In the genomic region with DNA sequence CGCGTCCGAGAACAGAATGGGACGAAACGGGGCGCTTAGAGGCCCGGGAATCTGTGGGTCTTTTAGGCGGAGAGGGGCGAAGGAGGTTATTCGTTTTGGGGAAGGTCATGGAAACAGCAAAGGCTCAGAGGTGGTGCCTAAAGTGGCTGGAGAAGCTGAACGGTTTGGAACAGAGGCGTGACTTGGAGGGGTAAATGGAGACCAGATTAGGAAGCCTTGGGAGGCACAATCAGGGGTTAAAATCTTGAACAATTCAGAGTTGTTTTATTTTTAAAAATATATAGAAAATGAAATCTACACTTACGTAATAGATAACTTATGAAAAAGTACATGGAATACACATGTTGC, we compare ENCODE assay signal across 9 cellular contexts. TPM values are rescaled to one million over a fixed set of nuclear protein-coding genes. Genes with fewer than 3 reads are reported as not detected.
DNase-seq lines count a peak whose midpoint lies in the region; ATAC-seq and TF ChIP-seq lines count a peak whose summit lies in the region.
"Had no signal": no experiment of that assay in that cellular context is flagged by ENCODE, and none has a peak within 500 bp of the region (broad histone marks: within the 10 kb centered on the region; RNA-seq: fewer than 3 reads in every experiment).

No MANE protein-coding gene starts in this region.

- CTCF ChIA-PET in activated CD4-positive, alpha-beta memory T cell treated with anti-CD3 and anti-CD28 coated beads for 36 hours (lab: Charles Lee), result interaction anchor here (0.5 to 5.2 kb wide), 4 partner anchors 12 to 234 kb away, joined by 3 to 33 read pairs (median 6); no protein-coding TSS in a partner anchor

- peaks cover 10% of the 10 kb centered on the region for H3K4me1 ChIP-seq in CD4-positive, CD25-positive, alpha-beta regulatory T cell (ENCODE audit: control insufficient read depth, insufficient read depth, low read length, poor library complexity, severe bottlenecking)

- peaks cover 0 to 5% (median 0%) of the 10 kb centered on the region in 7 donors for H3K9me3 Mint-ChIP-seq in CD4-positive, CD25-positive, alpha-beta regulatory T cell
- peaks cover 4% of the 10 kb centered on the region for H3K9me3 Mint-ChIP-seq in activated CD4-positive, alpha-beta memory T cell treated with anti-CD3 and anti-CD28 coated beads for 36 hours
- H3K9me3 Mint-ChIP-seq in osteocyte (ENCODE audit: unreplicated experiment), result peaks cover 2% of the 10 kb centered on the region

- POLR2A ChIA-PET in activated CD4-positive, alpha-beta memory T cell treated with anti-CD3 and anti-CD28 coated beads for 36 hours (lab: Charles Lee), result interaction anchor here (1.7 kb wide), 1 partner anchor 47 kb away, joined by 7 read pairs; no protein-coding TSS in a partner anchor

- peaks cover 21% of the 10 kb centered on the region for H3K27me3 ChIP-seq in CD4-positive, CD25-positive, alpha-beta regulatory T cell (ENCODE audit: control insufficient read depth, insufficient read depth, low read length)

- ATAC-seq in CD4-positive, CD25-positive, alpha-beta regulatory T cell (ENCODE audit: low read depth in 2 of 2), result no peak

- peaks cover 80% of the 10 kb centered on the region for H3K27me3 Mint-ChIP-seq in CD4-positive, CD25-positive, alpha-beta regulatory T cell
- H3K27me3 Mint-ChIP-seq in activated CD4-positive, alpha-beta memory T cell treated with anti-CD3 and anti-CD28 coated beads for 36 hours, result peaks cover 16% of the 10 kb centered on the region
- peaks cover 80% of the 10 kb centered on the region for H3K27me3 Mint-ChIP-seq in osteocyte (ENCODE audit: unreplicated experiment)

- H3K27ac Mint-ChIP-seq in CD4-positive, CD25-positive, alpha-beta regulatory T cell, result peak overlapping the region in 2 of 3 donors; percentile 47 to 50
- H3K27ac Mint-ChIP-seq in activated CD4-positive, alpha-beta memory T cell treated with anti-CD3 and anti-CD28 coated beads for 36 hours, result peak overlapping the region; percentile 40
- no peak overlapping the region for H3K27ac Mint-ChIP-seq in osteocyte (ENCODE audit: unreplicated experiment)
- H3K27ac Mint-ChIP-seq: memory B cell had no signal

- intact Hi-C loops in activated CD4-positive, alpha-beta memory T cell treated with anti-CD3 and anti-CD28 coated beads for 36 hours (cut with micrococcal nuclease), result loop anchor here (2.0 kb wide), 1 partner anchor 76 kb away; no protein-coding TSS in a partner anchor

- H3K4me3 Mint-ChIP-seq in CD4-positive, CD25-positive, alpha-beta regulatory T cell, result peak overlapping the region; percentile 24 to 83 (median 52)
- H3K4me3 Mint-ChIP-seq in activated CD4-positive, alpha-beta memory T cell treated with anti-CD3 and anti-CD28 coated beads for 36 hours, result peak overlapping the region; percentile 69
- peak overlapping the region; percentile 66 for H3K4me3 Mint-ChIP-seq in osteocyte (ENCODE audit: unreplicated experiment)
- H3K4me3 Mint-ChIP-seq: memory B cell had no signal

- no peaks in the 10 kb centered on the region for H3K9me3 ChIP-seq in CD4-positive, CD25-positive, alpha-beta regulatory T cell (ENCODE audit: control insufficient read depth in 2 of 2, low read length in 2 of 2)

- no peaks in the 10 kb centered on the region for H3K36me3 Mint-ChIP-seq in CD4-positive, CD25-positive, alpha-beta regulatory T cell
- H3K36me3 Mint-ChIP-seq in activated CD4-positive, alpha-beta memory T cell treated with anti-CD3 and anti-CD28 coated beads for 36 hours, result peaks cover 2% of the 10 kb centered on the region
- H3K36me3 Mint-ChIP-seq in osteocyte (ENCODE audit: unreplicated experiment), result peaks cover 5% of the 10 kb centered on the region

- H3K36me3 ChIP-seq in CD4-positive, CD25-positive, alpha-beta regulatory T cell (ENCODE audit: control insufficient read depth, insufficient read depth, low read length), result no peaks in the 10 kb centered on the region

- TF ChIP-seq CTCF in fibroblast of the aortic adventitia (IDR thresholded peaks at IDR 0.05; ENCODE audit: insufficient read depth, low read length), result no peak
- TF ChIP-seq CTCF in osteocyte (IDR thresholded peaks at IDR 0.05), result no peak
- TF ChIP-seq CTCF in GM10266 (IDR thresholded peaks at IDR 0.05; ENCODE audit: control insufficient read depth, insufficient read depth, low read depth, missing control alignments), result no peak

- DNase-seq in CD4-positive, CD25-positive, alpha-beta regulatory T cell, result no peak
- no peak for DNase-seq in activated CD4-positive, alpha-beta memory T cell treated with anti-CD3 and anti-CD28 coated beads for 36 hours
- no peak for DNase-seq in fibroblast of the aortic adventitia (ENCODE audit: low read depth)
- DNase-seq in osteocyte (ENCODE audit: extremely low spot score, unreplicated experiment), result no peak
- DNase-seq in HPDE6-E6E7 (ENCODE audit: extremely low spot score), result no peak
- no peak for DNase-seq in stimulated activated CD4-positive, alpha-beta T cell treated with anti-CD3 and anti-CD28 coated beads, Interleukin-2, amount 100 ng/mL, for 24 hours
- no peak for DNase-seq in stimulated activated naive CD4-positive, alpha-beta T cell treated with Interleukin-2 at 50 U/mL for 16 hours (lab: John Stamatoyannopoulos, UW)
- DNase-seq in GM10266 (ENCODE audit: extremely low spot score), result no peak

- no peak overlapping the region for H3K27ac ChIP-seq in CD4-positive, CD25-positive, alpha-beta regulatory T cell (ENCODE audit: insufficient read depth, low read length, poor library complexity, severe bottlenecking)

- peak overlapping the region; percentile 77 for H3K4me3 ChIP-seq in CD4-positive, CD25-positive, alpha-beta regulatory T cell (ENCODE audit: low read depth, low read length)
- H3K4me3 ChIP-seq in fibroblast of the aortic adventitia (ENCODE audit: low read depth, low read length), result peak overlapping the region; percentile 59

- peaks cover 0 to 21% (median 9%) of the 10 kb centered on the region in 4 donors for H3K4me1 Mint-ChIP-seq in CD4-positive, CD25-positive, alpha-beta regulatory T cell
- H3K4me1 Mint-ChIP-seq in activated CD4-positive, alpha-beta memory T cell treated with anti-CD3 and anti-CD28 coated beads for 36 hours (ENCODE audit: low read depth), result peaks cover 17% of the 10 kb centered on the region
- peaks cover 10% of the 10 kb centered on the region for H3K4me1 Mint-ChIP-seq in osteocyte (ENCODE audit: unreplicated experiment)

RNA-seq across cellular contexts. Expression of gene PLAAT5, which starts 0.2 kb away (rescaled TPM):
- 1.8 TPM for total RNA-seq in CD4-positive, CD25-positive, alpha-beta regulatory T cell
- not detected for polyA plus RNA-seq in CD4-positive, CD25-positive, alpha-beta regulatory T cell
- under 1 TPM; 0.15 to 0.24 TPM for total RNA-seq in activated CD4-positive, alpha-beta memory T cell treated with anti-CD3 and anti-CD28 coated beads for 36 hours
- total RNA-seq in fibroblast of the aortic adventitia (ENCODE audit: low replicate concordance) (0.18 and 5.3 TPM in 2 replicates), osteocyte (not detected in 2 replicates)

RNA-seq across cellular contexts. Expression of gene LGALS12, which starts 14.7 kb away (rescaled TPM):
- total RNA-seq in CD4-positive, CD25-positive, alpha-beta regulatory T cell, result 0.94 TPM
- polyA plus RNA-seq in CD4-positive, CD25-positive, alpha-beta regulatory T cell, result not detected
- total RNA-seq in activated CD4-positive, alpha-beta memory T cell treated with anti-CD3 and anti-CD28 coated beads for 36 hours, result not detected
- 1.3 TPM in 1 of 2 replicates, not detected in the other for total RNA-seq in fibroblast of the aortic adventitia (ENCODE audit: low replicate concordance)
- not detected in 2 replicates for total RNA-seq in osteocyte

RNA-seq across cellular contexts. Expression of gene PLAAT4, which starts 45.4 kb away (rescaled TPM):
- 118 TPM for total RNA-seq in CD4-positive, CD25-positive, alpha-beta regulatory T cell
- 100 to 1,000 TPM; 405 to 493 (median 439) TPM for polyA plus RNA-seq in CD4-positive, CD25-positive, alpha-beta regulatory T cell
- 10 to 100 TPM; 35.7 to 36.3 TPM for total RNA-seq in activated CD4-positive, alpha-beta memory T cell treated with anti-CD3 and anti-CD28 coated beads for 36 hours
- total RNA-seq in fibroblast of the aortic adventitia (ENCODE audit: low replicate concordance), result 16.6 and 233 TPM in 2 replicates
- 7.3 and 8.5 TPM in 2 replicates for total RNA-seq in osteocyte
